Comparison of ENCODE assay signal across 9 cellular contexts in genomic region chr11:66582565-66583147, GRCh38. TPM values are rescaled to one million over a fixed set of nuclear protein-coding genes. Genes with fewer than 3 reads are reported as not detected.
"Had no signal": no experiment of that assay in that cellular context is flagged by ENCODE, and none has a peak within 500 bp of the region (broad histone marks: within the 10 kb centered on the region; RNA-seq: fewer than 3 reads in every experiment).

No MANE protein-coding gene starts in this region.

RNA-seq across cellular contexts. Expression of gene CCDC87, which starts 10.2 kb away (rescaled TPM):
- polyA plus RNA-seq: naive thymus-derived CD8-positive, alpha-beta T cell; neural cell had no signal

RNA-seq across cellular contexts. Expression of gene ACTN3, which starts 36.0 kb away (rescaled TPM):
- total RNA-seq: left colon, liver, mammary epithelial cell, suprapubic skin, thoracic aorta, upper lobe of right lung had no signal
- polyA plus RNA-seq: liver, neural cell, sigmoid colon had no signal
